11 cellular contexts compared by ENCODE assay signal in genomic region chr3:167814441-167814951, GRCh38.
DNase-seq lines count a peak whose midpoint lies in the region; ATAC-seq, FAIRE-seq and TF ChIP-seq lines count a peak whose summit lies in the region.
"Had no signal": no experiment of that assay in that cellular context is flagged by ENCODE, and none has a peak within 500 bp of the region (broad histone marks: within the 10 kb centered on the region; RNA-seq: fewer than 3 reads in every experiment).

No MANE protein-coding gene starts in this region.

- TF ChIP-seq EP300 in A549 (IDR thresholded peaks at IDR 0.05), result peak; percentile 21 to 47; a peak in 1 of 5 replicates

- no peak overlapping the region for H4K91ac ChIP-seq in mesenchymal stem cell (ENCODE audit: low read length)

- H3K9ac ChIP-seq in mesenchymal stem cell (ENCODE audit: low read length), result peak overlapping the region; percentile 26
- H3K9ac ChIP-seq: BLaER1 treated with 17β-estradiol and CSF1 and Interleukin-3, amounts not matched to agents 10 nM and 100 nM had no signal

- H3K14ac ChIP-seq in mesenchymal stem cell (ENCODE audit: low read length in 2 of 2), result no peak overlapping the region

- POLR2A ChIA-PET in A549 (lab: Yijun Ruan, JAX), result interaction anchor here (2.3 kb wide), 1 partner anchor 79 kb away, joined by 8 read pairs; the partner anchor contains the start of gene SERPINI1

- H2BK15ac ChIP-seq in mesenchymal stem cell (ENCODE audit: low read depth, poor library complexity, severe bottlenecking), result no peak overlapping the region

- no peaks in the 10 kb centered on the region for H3K36me3 ChIP-seq in mesenchymal stem cell (ENCODE audit: control insufficient read depth in 1 of 2, insufficient read depth in 2 of 2, low read depth in 1 of 2, low read length in 2 of 2)
- H3K36me3 ChIP-seq: BLaER1 treated with 17β-estradiol and CSF1 and Interleukin-3, amounts not matched to agents 10 nM and 100 nM; neutrophil had no signal

- no peak overlapping the region for H2BK12ac ChIP-seq in mesenchymal stem cell (ENCODE audit: low read length in 2 of 2)

- no peaks in the 10 kb centered on the region for H3K79me1 ChIP-seq in mesenchymal stem cell (replicated peaks; ENCODE audit: low read length, poor library complexity, severe bottlenecking)

- FAIRE-seq in A549 (lab: Jason Lieb, UNC), result no peak

- no peak overlapping the region for H2BK5ac ChIP-seq in mesenchymal stem cell (ENCODE audit: low read depth, low read length, poor library complexity, severe bottlenecking)

- peaks cover 13% of the 10 kb centered on the region for H3K4me1 Mint-ChIP-seq in chondrocyte (ENCODE audit: low read depth)

- H4K8ac ChIP-seq in mesenchymal stem cell (ENCODE audit: low read length), result no peak overlapping the region

- DNase-seq in A549 (ENCODE audit: low read depth in 1 of 2, low spot score in 1 of 2) (peak in 1 of 2 experiments; percentile 78), NCI-H2029 (lab: John Stamatoyannopoulos, UW) (peak; percentile 20), chondrocyte (ENCODE audit: low spot score) (no peak), mesenchymal stem cell (no peak), GM13976 (ENCODE audit: low spot score) (no peak), erythroblast (lab: John Stamatoyannopoulos, UW) (no peak)
- DNase-seq: RPMI8226 had no signal

- H3K4me3 ChIP-seq in A549 (no peak overlapping the region; the same call in 2 of the 3 replicates), mesenchymal stem cell (ENCODE audit: insufficient read depth in 1 of 2, low read depth in 1 of 2, low read length in 2 of 2) (no peak overlapping the region)
- H3K4me3 ChIP-seq: BLaER1 treated with 17β-estradiol and CSF1 and Interleukin-3, amounts not matched to agents 10 nM and 100 nM had no signal

- H3K23ac ChIP-seq in mesenchymal stem cell (ENCODE audit: low read length in 2 of 2), result no peak overlapping the region

- 1% methylated on average over 4 of the region's 4 CpGs for WGBS in A549 (ENCODE audit: missing lambda C conversion rate)
- WGBS in mesenchymal stem cell, result 89% methylated on average over 4 of the region's 4 CpGs

- CTCF ChIA-PET in A549 (lab: Yijun Ruan, JAX), result no interaction called here

- H3K4me2 ChIP-seq in A549 (peak overlapping the region; percentile 87), mesenchymal stem cell (ENCODE audit: low read length, poor library complexity, severe bottlenecking) (no peak overlapping the region)
- H3K4me2 ChIP-seq: BLaER1 treated with 17β-estradiol and CSF1 and Interleukin-3, amounts not matched to agents 10 nM and 100 nM had no signal

- H3K9me3 Mint-ChIP-seq in chondrocyte (ENCODE audit: low read depth), result no peaks in the 10 kb centered on the region

- H2AK5ac ChIP-seq in mesenchymal stem cell (ENCODE audit: low read length, severe bottlenecking), result no peak overlapping the region

- H3K4me1 ChIP-seq in A549, result peaks cover 67% of the 10 kb centered on the region
- H3K4me1 ChIP-seq in mesenchymal stem cell (ENCODE audit: control insufficient read depth, insufficient read depth, low read depth, low read length), result no peaks in the 10 kb centered on the region
- H3K4me1 ChIP-seq: BLaER1 treated with 17β-estradiol and CSF1 and Interleukin-3, amounts not matched to agents 10 nM and 100 nM had no signal

- TF ChIP-seq POLR2A in A549 (IDR thresholded peaks at IDR 0.05; ENCODE audit: low read length) (no peak), erythroblast (IDR thresholded peaks at IDR 0.05; ENCODE audit: low read length) (no peak)

- H2BK120ac ChIP-seq in mesenchymal stem cell (ENCODE audit: low read depth, low read length), result no peak overlapping the region

- no peak overlapping the region for H3K4ac ChIP-seq in mesenchymal stem cell (ENCODE audit: low read depth in 1 of 2, low read length in 2 of 2)

- no peak for TF ChIP-seq RAD21 in A549 (conservative IDR thresholded peaks at IDR 0.05 in 1 of 2, IDR thresholded peaks at IDR 0.05 in 1 of 2)

- H3K27me3 Mint-ChIP-seq in chondrocyte (ENCODE audit: low read depth), result no peaks in the 10 kb centered on the region

- no peak overlapping the region for H3K27ac Mint-ChIP-seq in chondrocyte (ENCODE audit: unreplicated experiment)

- no peak overlapping the region for H2AFZ ChIP-seq in mesenchymal stem cell (ENCODE audit: low read depth, low read length)

- no peaks in the 10 kb centered on the region for H3K27me3 ChIP-seq in mesenchymal stem cell (ENCODE audit: control insufficient read depth in 1 of 2, insufficient read depth in 1 of 2, low read length in 2 of 2)
- H3K27me3 ChIP-seq: BLaER1 treated with 17β-estradiol and CSF1 and Interleukin-3, amounts not matched to agents 10 nM and 100 nM; neutrophil had no signal

- H3K9me3 ChIP-seq in A549 (no peaks in the 10 kb centered on the region), mesenchymal stem cell (ENCODE audit: control insufficient read depth, low read length) (no peaks in the 10 kb centered on the region)
- H3K9me3 ChIP-seq: BLaER1 treated with 17β-estradiol and CSF1 and Interleukin-3, amounts not matched to agents 10 nM and 100 nM; neutrophil had no signal

- in situ Hi-C loops in GM13976 (cut with MboI; ENCODE audit: low sequenced_read_pairs, unreplicated experiment), result no loop called here

- TF ChIP-seq CTCF in A549 (IDR thresholded peaks at IDR 0.05) (no peak), chondrocyte (IDR thresholded peaks at IDR 0.05) (peak; percentile 13), GM13976 (IDR thresholded peaks at IDR 0.05; ENCODE audit: borderline replicate concordance, control extremely low read depth, extremely low read depth, insufficient read depth, missing control alignments) (no peak)

- H3K18ac ChIP-seq in mesenchymal stem cell (ENCODE audit: low read depth in 1 of 2, low read length in 2 of 2), result no peak overlapping the region

- no peak overlapping the region for H3K4me3 Mint-ChIP-seq in chondrocyte (ENCODE audit: unreplicated experiment)

- H3K27ac ChIP-seq in A549, result peak overlapping the region; percentile 81
- no peak overlapping the region for H3K27ac ChIP-seq in mesenchymal stem cell (ENCODE audit: low read length, poor library complexity, severe bottlenecking)
- H3K27ac ChIP-seq: BLaER1 treated with 17β-estradiol and CSF1 and Interleukin-3, amounts not matched to agents 10 nM and 100 nM; neutrophil had no signal

- H3K36me3 Mint-ChIP-seq in chondrocyte (ENCODE audit: low read depth), result no peaks in the 10 kb centered on the region

- ATAC-seq in A549 (peak; percentile 86 to 88), GM18498 (IDR thresholded peaks at IDR 0.05; ENCODE audit: unreplicated experiment) (no peak), GM18861 (IDR thresholded peaks at IDR 0.05; ENCODE audit: unreplicated experiment) (no peak)

TF ChIP-seq in A549, 52 proteins besides CTCF, POLR2A, EP300 and RAD21:
- TF ChIP-seq MAX (IDR thresholded peaks at IDR 0.05) (no peak), JUNB (IDR thresholded peaks at IDR 0.05) (0 out of 2 replicates have a peak, but pooled peaks have one; percentile 11), ZNF302 (CRISPR knock-in tag; IDR thresholded peaks at IDR 0.05) (no peak), JUN (IDR thresholded peaks at IDR 0.05) (0 out of 5 replicates have a peak, but pooled peaks of 1 of the 2 experiments have one; percentile 33), USF2 (IDR thresholded peaks at IDR 0.05) (no peak), GATA3 (IDR thresholded peaks at IDR 0.05; ENCODE audit: borderline replicate concordance) (peak; percentile 69)

Comparison
In these comparisons a context has a peak if more than half of its experiments do, and no peak if none do; other contexts are left out.
1. ATAC-seq: peak in A549 (2 of 2); none in GM18498 (single experiment) and GM18861 (single experiment).